In the genomic region with DNA sequence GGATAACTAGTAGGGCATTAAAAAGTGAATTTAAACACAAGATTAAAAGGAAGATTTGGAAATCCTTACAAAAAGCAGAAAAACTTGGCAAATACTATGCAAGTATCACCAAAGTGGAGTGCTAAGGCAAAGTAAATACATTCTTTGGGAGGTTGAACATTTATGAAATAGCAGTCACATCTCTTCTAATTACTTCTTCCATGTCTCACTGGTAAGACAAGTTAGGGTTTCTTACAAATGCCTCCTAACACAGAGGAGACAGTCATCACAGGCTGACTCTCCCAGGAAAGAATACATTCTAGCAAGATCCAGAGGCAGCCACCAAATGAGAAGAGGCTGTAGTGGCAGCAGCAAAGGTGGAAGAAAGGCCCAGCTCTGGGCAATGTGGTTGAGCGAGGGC, we compare ENCODE assay signal across 22 cellular contexts.
"Had no signal": no experiment of that assay in that cellular context is flagged by ENCODE, and none has a peak within 500 bp of the region (broad histone marks: within the 10 kb centered on the region; RNA-seq: fewer than 3 reads in every experiment).

No MANE protein-coding gene starts in this region.

- H3K27me3 ChIP-seq: colonic mucosa, dorsolateral prefrontal cortex, esophagus muscularis mucosa, foreskin keratinocyte, gastroesophageal sphincter, heart left ventricle, hepatocyte had no signal

- H3K4me3 ChIP-seq: colonic mucosa, dorsolateral prefrontal cortex, esophagus muscularis mucosa, gastroesophageal sphincter, heart left ventricle, hepatocyte, lower lobe of right lung, mucosa of descending colon had no signal

- H3K4me1 ChIP-seq: colonic mucosa, esophagus muscularis mucosa, foreskin keratinocyte, gastroesophageal sphincter, lower lobe of right lung had no signal

- ATAC-seq: foreskin keratinocyte, gastroesophageal sphincter, heart left ventricle, left colon, left lobe of liver, left ventricle myocardium superior, lower lobe of right lung, mucosa of descending colon had no signal

- DNase-seq: colonic mucosa; dermis blood vessel endothelial cell; dorsolateral prefrontal cortex; effector CD4-positive, alpha-beta T cell; effector memory CD4-positive, alpha-beta T cell; foreskin keratinocyte; heart left ventricle; hypothalamus; immature natural killer cell; islet precursor cell; kidney; kidney glomerular epithelial cell; left colon; left ventricle myocardium superior; lower lobe of right lung; mesenchymal stem cell; mucosa of descending colon; naive B cell had no signal

- H3K9me3 ChIP-seq: colonic mucosa, esophagus muscularis mucosa, gastroesophageal sphincter, heart left ventricle, lower lobe of right lung, mucosa of descending colon had no signal

- H3K27ac ChIP-seq: colonic mucosa, dorsolateral prefrontal cortex, esophagus muscularis mucosa, foreskin keratinocyte, gastroesophageal sphincter, heart left ventricle, hepatocyte, lower lobe of right lung had no signal

- H3K36me3 ChIP-seq: colonic mucosa, esophagus muscularis mucosa, gastroesophageal sphincter, heart left ventricle, lower lobe of right lung had no signal
